ENCODE assay signal across 1 cellular context in the genomic region with DNA sequence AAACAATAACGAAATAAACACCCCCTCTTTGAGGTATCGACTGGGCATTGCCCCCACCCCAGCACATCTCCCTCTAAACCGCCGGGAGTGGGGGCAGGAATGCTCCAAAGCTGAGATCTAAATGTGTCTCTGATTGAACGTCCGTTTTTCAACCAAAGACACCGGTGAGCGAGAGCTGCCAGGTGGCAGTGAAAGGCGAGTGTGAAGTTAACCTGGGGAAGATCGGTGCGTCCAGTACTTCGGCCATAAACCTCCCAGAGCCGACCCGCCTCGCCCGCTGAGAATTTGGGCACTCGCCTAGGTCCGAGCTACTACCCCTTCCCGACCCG.
TF ChIP-seq lines count a peak whose summit lies in the region.

No MANE protein-coding gene starts in this region.

TF ChIP-seq in IMR-90, 13 proteins besides CTCF, POLR2A, EP300 and RAD21:
- no peak for TF ChIP-seq MAFK (IDR thresholded peaks at IDR 0.05; ENCODE audit: low read depth, low read length)
- no peak for TF ChIP-seq SMC3 (IDR thresholded peaks at IDR 0.05; ENCODE audit: low read depth, low read length)
- TF ChIP-seq, protein P1, sequence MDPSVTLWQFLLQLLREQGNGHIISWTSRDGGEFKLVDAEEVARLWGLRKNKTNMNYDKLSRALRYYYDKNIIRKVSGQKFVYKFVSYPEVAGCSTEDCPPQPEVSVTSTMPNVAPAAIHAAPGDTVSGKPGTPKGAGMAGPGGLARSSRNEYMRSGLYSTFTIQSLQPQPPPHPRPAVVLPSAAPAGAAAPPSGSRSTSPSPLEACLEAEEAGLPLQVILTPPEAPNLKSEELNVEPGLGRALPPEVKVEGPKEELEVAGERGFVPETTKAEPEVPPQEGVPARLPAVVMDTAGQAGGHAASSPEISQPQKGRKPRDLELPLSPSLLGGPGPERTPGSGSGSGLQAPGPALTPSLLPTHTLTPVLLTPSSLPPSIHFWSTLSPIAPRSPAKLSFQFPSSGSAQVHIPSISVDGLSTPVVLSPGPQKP (IDR thresholded peaks at IDR 0.05; ENCODE audit: borderline replicate concordance, low read depth, low read length) = no peak
- TF ChIP-seq FOS (IDR thresholded peaks at IDR 0.05; ENCODE audit: low read depth, low read length) = no peak
- no peak for TF ChIP-seq CHD1 (IDR thresholded peaks at IDR 0.05; ENCODE audit: low read depth, low read length)
- no peak for TF ChIP-seq RCOR1 (IDR thresholded peaks at IDR 0.05; ENCODE audit: insufficient replicate concordance, low read length)
- TF ChIP-seq MXI1 (IDR thresholded peaks at IDR 0.05; ENCODE audit: borderline replicate concordance, low read depth, low read length) = no peak
- TF ChIP-seq CEBPB (IDR thresholded peaks at IDR 0.05; ENCODE audit: low read depth, low read length) = no peak
- TF ChIP-seq NFE2L2 (IDR thresholded peaks at IDR 0.05; ENCODE audit: low read depth, low read length) = no peak
- no peak for TF ChIP-seq RFX5 (IDR thresholded peaks at IDR 0.05; ENCODE audit: low read depth, low read length)
- TF ChIP-seq, protein P2, sequence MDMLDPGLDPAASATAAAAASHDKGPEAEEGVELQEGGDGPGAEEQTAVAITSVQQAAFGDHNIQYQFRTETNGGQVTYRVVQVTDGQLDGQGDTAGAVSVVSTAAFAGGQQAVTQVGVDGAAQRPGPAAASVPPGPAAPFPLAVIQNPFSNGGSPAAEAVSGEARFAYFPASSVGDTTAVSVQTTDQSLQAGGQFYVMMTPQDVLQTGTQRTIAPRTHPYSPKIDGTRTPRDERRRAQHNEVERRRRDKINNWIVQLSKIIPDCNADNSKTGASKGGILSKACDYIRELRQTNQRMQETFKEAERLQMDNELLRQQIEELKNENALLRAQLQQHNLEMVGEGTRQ (IDR thresholded peaks at IDR 0.05; ENCODE audit: low read depth, low read length) = no peak
- no peak for TF ChIP-seq BHLHE40 (IDR thresholded peaks at IDR 0.05; ENCODE audit: low read depth, low read length)
